In the genomic region with DNA sequence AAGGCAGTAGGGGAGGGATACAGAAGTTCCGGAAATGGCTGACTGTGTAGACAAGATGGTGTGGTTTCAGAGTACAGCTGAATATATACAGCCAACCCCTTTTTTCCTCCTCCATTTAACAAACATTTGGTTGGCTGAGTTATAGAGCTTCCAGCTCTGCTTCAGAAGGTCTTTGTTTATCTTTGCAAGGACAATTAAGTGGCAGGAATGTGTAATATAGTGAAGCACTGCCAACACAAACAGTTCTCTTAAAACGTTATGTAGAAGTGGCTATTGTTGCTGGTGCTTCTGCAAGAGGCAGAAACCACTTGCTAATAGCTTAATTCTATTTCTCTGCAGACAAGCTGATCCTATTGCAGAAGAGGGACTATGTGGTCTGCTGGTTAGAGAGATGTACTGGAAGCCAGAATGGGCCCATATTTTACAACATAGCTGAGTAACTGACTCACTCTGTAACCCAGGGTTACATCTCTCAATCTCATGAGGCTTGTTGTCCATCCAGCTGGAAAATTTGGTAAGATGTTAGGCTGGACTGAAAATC, we compare ENCODE assay signal across 8 cellular contexts.
DNase-seq lines count a peak whose midpoint lies in the region; ATAC-seq and TF ChIP-seq lines count a peak whose summit lies in the region.

No MANE protein-coding gene starts in this region.

- no peak overlapping the region for H2AFZ ChIP-seq in fibroblast of lung (ENCODE audit: low read length)

- peak; percentile 87 for DNase-seq in GM04504 (ENCODE audit: low read depth)
- DNase-seq in NCI-H748 treated with DMSO at 0.1 percent for 48 hours (lab: John Stamatoyannopoulos, UW): peak; percentile 94
- peak; percentile 100 for DNase-seq in fibroblast of lung (ENCODE audit: low read depth in 2 of 2)
- DNase-seq in renal cortical epithelial cell (ENCODE audit: low read depth): peak; percentile 100
- DNase-seq in stimulated activated naive CD8-positive, alpha-beta T cell treated with anti-CD3 and anti-CD28 coated beads, Interleukin-15, Interleukin-2, amounts not matched to agents 100 U/mL and 50 U/mL, for 24 hours: no peak
- DNase-seq in NK-92 (lab: John Stamatoyannopoulos, UW; ENCODE audit: unreplicated experiment): no peak
- no peak for DNase-seq in activated CD4-positive, alpha-beta T cell treated with anti-CD3 and anti-CD28 coated beads for 1 hour
- no peak for DNase-seq in NCI-H146 treated with DMSO at 0.1 percent for 48 hours (lab: John Stamatoyannopoulos, UW; ENCODE audit: unreplicated experiment)

- H3K4me2 ChIP-seq in fibroblast of lung (ENCODE audit: extremely low read depth, insufficient read depth, low read length): no peak overlapping the region

- H3K27me3 ChIP-seq in fibroblast of lung (ENCODE audit: control insufficient read depth, insufficient read depth, low read length): no peaks in the 10 kb centered on the region

- H3K27ac ChIP-seq in fibroblast of lung (ENCODE audit: insufficient read depth, low read length): peak overlapping the region; percentile 73

- no peak overlapping the region for H3K9ac ChIP-seq in fibroblast of lung (ENCODE audit: insufficient read depth, low read length)

- H4K20me1 ChIP-seq in fibroblast of lung (ENCODE audit: control insufficient read depth, extremely low read depth, insufficient read depth, low read length): no peaks in the 10 kb centered on the region

- H3K79me2 ChIP-seq in fibroblast of lung (ENCODE audit: control insufficient read depth, insufficient read depth, low read length): no peaks in the 10 kb centered on the region

- no peak for ATAC-seq in stimulated activated naive CD8-positive, alpha-beta T cell treated with anti-CD3 and anti-CD28 coated beads, Interleukin-15, Interleukin-2, amounts not matched to agents 100 U/mL and 50 U/mL, for 24 hours

- H3K9me3 ChIP-seq in fibroblast of lung (ENCODE audit: control insufficient read depth, insufficient read depth, low read depth, low read length): no peaks in the 10 kb centered on the region

- no peaks in the 10 kb centered on the region for H3K36me3 ChIP-seq in fibroblast of lung (ENCODE audit: control insufficient read depth, insufficient read depth, low read length)

- H3K4me1 ChIP-seq in fibroblast of lung (ENCODE audit: control insufficient read depth, extremely low read depth, insufficient read depth, low read length): peaks cover 26% of the 10 kb centered on the region

- peak in 1 of 2 donors; percentile 22 for TF ChIP-seq CTCF in fibroblast of lung (conservative IDR thresholded peaks at IDR 0.05 in 1 of 2, IDR thresholded peaks at IDR 0.05 in 1 of 2; ENCODE audit: low read depth in 1 of 2, low read length in 2 of 2)

- H3K4me3 ChIP-seq in fibroblast of lung (replicated peaks in 1 of 4; ENCODE audit: control extremely low read depth in 1 of 4, insufficient read depth in 1 of 4, low read depth in 3 of 4, low read length in 4 of 4): no peak overlapping the region

Comparison
In these comparisons a context has a peak if more than half of its experiments do, and no peak if none do; other contexts are left out.
1. DNase-seq: peak in GM04504 (single experiment), NCI-H748 treated with DMSO at 0.1 percent for 48 hours (single experiment), fibroblast of lung (2 of 2) and renal cortical epithelial cell (single experiment); none in stimulated activated naive CD8-positive, alpha-beta T cell treated with anti-CD3 and anti-CD28 coated beads, Interleukin-15, Interleukin-2, amounts not matched to agents 100 U/mL and 50 U/mL, for 24 hours (single experiment), NK-92 (single experiment), activated CD4-positive, alpha-beta T cell treated with anti-CD3 and anti-CD28 coated beads for 1 hour (single experiment) and NCI-H146 treated with DMSO at 0.1 percent for 48 hours (single experiment).